1 cellular context compared by ENCODE assay signal in genomic region chr5:146751054-146751453, GRCh38.
TF ChIP-seq lines count a peak whose summit lies in the region.

No MANE protein-coding gene starts in this region.

TF ChIP-seq in HepG2, 621 proteins besides CTCF, POLR2A, EP300 and RAD21 (continued from another document):
- no peak for TF ChIP-seq ZNF616 (CRISPR knock-in tag; IDR thresholded peaks at IDR 0.05; ENCODE audit: low read depth)
- TF ChIP-seq ZNF878 (CRISPR knock-in tag; IDR thresholded peaks at IDR 0.05) = no peak
